In the genomic region with DNA sequence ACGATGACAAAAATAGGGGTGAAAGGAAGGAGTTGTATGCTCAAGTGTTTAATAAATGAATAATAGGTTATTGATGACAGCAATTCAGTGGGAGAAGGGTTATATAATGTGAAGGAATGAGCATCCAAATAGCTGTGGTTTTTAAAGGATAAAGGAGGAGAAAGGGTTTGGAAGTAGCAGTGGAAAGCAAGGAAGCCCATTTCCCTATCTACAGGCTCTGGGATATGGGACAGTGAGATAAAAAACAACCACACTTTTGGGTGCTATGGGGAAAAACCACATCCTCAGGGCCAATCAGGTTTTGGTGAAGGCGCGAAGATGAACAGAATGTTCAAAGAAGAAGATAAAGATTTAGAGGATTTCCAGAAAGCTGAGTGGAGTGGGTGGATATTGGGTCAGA, we compare ENCODE assay signal across 18 cellular contexts.
DNase-seq lines count a peak whose midpoint lies in the region; ATAC-seq, FAIRE-seq and TF ChIP-seq lines count a peak whose summit lies in the region.
"Had no signal": no experiment of that assay in that cellular context is flagged by ENCODE, and none has a peak within 500 bp of the region (broad histone marks: within the 10 kb centered on the region; RNA-seq: fewer than 3 reads in every experiment).

No MANE protein-coding gene starts in this region.

- no peak for DNase-seq in A549 (ENCODE audit: low read depth in 1 of 2, low spot score in 1 of 2)
- no peak for DNase-seq in IMR-90
- DNase-seq in epithelial cell of prostate (ENCODE audit: low read depth, low spot score), result no peak
- no peak for DNase-seq in trophoblast cell
- no peak for DNase-seq in middle frontal gyrus (ENCODE audit: extremely low spot score, low spot score)
- DNase-seq in dorsolateral prefrontal cortex, result no peak
- no peak for DNase-seq in NCI-H2107 treated with DMSO at 0.1 percent for 48 hours (lab: John Stamatoyannopoulos, UW; ENCODE audit: unreplicated experiment)
- DNase-seq in T-helper 9 cell, result no peak
- DNase-seq: 8988T; CD8-positive, alpha-beta T cell; DMS 273 treated with DMSO at 0.1 percent for 48 hours; DMS53; DND-41; EL; H9 had no signal

- FAIRE-seq in A549 (lab: Jason Lieb, UNC), result no peak
- FAIRE-seq: GM12878, H1 had no signal

- no peak overlapping the region; a peak in 1 of 4 replicates for H4K8ac ChIP-seq in IMR-90 (ENCODE audit: low read depth in 2 of 2, low read length in 2 of 2)
- no peak overlapping the region for H4K8ac ChIP-seq in trophoblast cell (ENCODE audit: low read depth, low read length)

- ATAC-seq in A549, result no peak
- ATAC-seq in IMR-90 (ENCODE audit: low read depth), result no peak
- ATAC-seq: CD8-positive, alpha-beta T cell; GM12878 had no signal

- in situ Hi-C loops in IMR-90 (cut with MboI; ENCODE audit: low sequenced_read_pairs), result no loop called here

- TF ChIP-seq CTCF in A549 (IDR thresholded peaks at IDR 0.05) (no peak), IMR-90 (conservative IDR thresholded peaks at IDR 0.05; ENCODE audit: low read depth, low read length) (no peak), dorsolateral prefrontal cortex (IDR thresholded peaks at IDR 0.05 in 54 of 56, conservative IDR thresholded peaks at IDR 0.05 in 2 of 56; ENCODE audit: low read depth in 1 of 56, partially characterized antibody in 56 of 56) (no peak)

- H3K27me3 ChIP-seq in IMR-90 (ENCODE audit: control insufficient read depth, insufficient read depth, low read length) (no peaks in the 10 kb centered on the region), trophoblast cell (ENCODE audit: insufficient read depth, low read length) (no peaks in the 10 kb centered on the region), dorsolateral prefrontal cortex (no peaks in the 10 kb centered on the region)
- H3K27me3 ChIP-seq: BLaER1 treated with 17β-estradiol and CSF1 and Interleukin-3, amounts not matched to agents 10 nM and 100 nM had no signal

- 0 out of 2 replicates have a peak overlapping the region, but pooled peaks have one; percentile 26 for H3K23ac ChIP-seq in IMR-90 (ENCODE audit: low read depth, low read length)
- no peak overlapping the region for H3K23ac ChIP-seq in trophoblast cell (ENCODE audit: low read length)

- H3K27ac ChIP-seq in A549 (peak overlapping the region; percentile 80 to 82), IMR-90 (ENCODE audit: insufficient read depth, low read length) (no peak overlapping the region), epithelial cell of prostate (peak overlapping the region; percentile 94), trophoblast cell (ENCODE audit: low read depth, low read length) (no peak overlapping the region), dorsolateral prefrontal cortex (no peak overlapping the region)
- H3K27ac ChIP-seq: BLaER1 treated with 17β-estradiol and CSF1 and Interleukin-3, amounts not matched to agents 10 nM and 100 nM had no signal

- no peak overlapping the region for H4K12ac ChIP-seq in trophoblast cell (ENCODE audit: low read depth, low read length)

- intact Hi-C loops in IMR-90 (cut with micrococcal nuclease), result no loop called here
- intact Hi-C loops in dorsolateral prefrontal cortex (cut with DNase I), result no loop called here

- no peaks in the 10 kb centered on the region for H4K20me1 ChIP-seq in IMR-90 (ENCODE audit: insufficient read depth, low read length)
- H4K20me1 ChIP-seq: BLaER1 treated with 17β-estradiol and CSF1 and Interleukin-3, amounts not matched to agents 10 nM and 100 nM had no signal

- WGBS in A549 (ENCODE audit: missing lambda C conversion rate), result 95% methylated on average over 3 of the region's 3 CpGs
- WGBS in IMR-90 (ENCODE audit: extremely low coverage in 2 of 2, insufficient read length in 1 of 2), 2 experiments, result 100% methylated on average over 1 of the region's 3 CpGs; no CpG with 5 or more reads in 1 of the 2 experiments
- WGBS in trophoblast cell (ENCODE audit: extremely low coverage, insufficient coverage, insufficient read length), result no CpG with 5 or more reads among the region's 3 CpGs

- CTCF ChIA-PET in A549 (lab: Yijun Ruan, JAX), result interaction anchor here (1.4 to 1.7 kb wide), 5 partner anchors 10 to 282 kb away, joined by 3 to 4 read pairs (median 4); no protein-coding TSS in a partner anchor
- CTCF ChIA-PET in IMR-90 (lab: Yijun Ruan, JAX), result interaction anchor here (0.6 to 1.2 kb wide), 2 partner anchors 15 to 600 kb away, joined by 3 read pairs; no protein-coding TSS in a partner anchor

- dilution Hi-C loops in IMR-90 (cut with HindIII; ENCODE audit: low sequenced_read_pairs, unreplicated experiment), result no loop called here

- TF ChIP-seq EP300 in A549 (IDR thresholded peaks at IDR 0.05), result no peak

- H3K56ac ChIP-seq in IMR-90 (ENCODE audit: extremely low read depth, insufficient read depth, low read length), result no peak overlapping the region

- peak overlapping the region; percentile 21; the same call in 1 of the 2 replicates for H4K5ac ChIP-seq in IMR-90 (ENCODE audit: low read depth, low read length)

- H4K91ac ChIP-seq in IMR-90 (ENCODE audit: insufficient read depth, low read depth, low read length) (no peak overlapping the region), trophoblast cell (ENCODE audit: low read depth, low read length) (no peak overlapping the region)

- H2AK9ac ChIP-seq in IMR-90 (replicated peaks; ENCODE audit: low read depth, low read length, poor library complexity), result no peak overlapping the region

- no TSS peak for BruUV-seq in IMR-90 (replicated peaks; lab: Mats Ljungman, UMichigan)

- H2AK5ac ChIP-seq in IMR-90 (ENCODE audit: low read depth, low read length) (peak overlapping the region; percentile 75), trophoblast cell (ENCODE audit: low read length) (peak overlapping the region; percentile 56)

- no peak overlapping the region for H3K14ac ChIP-seq in IMR-90 (replicated peaks; ENCODE audit: low read depth, low read length)
- H3K14ac ChIP-seq in trophoblast cell (ENCODE audit: low read length), result no peak overlapping the region

- TF ChIP-seq RAD21 in A549 (conservative IDR thresholded peaks at IDR 0.05 in 1 of 2, IDR thresholded peaks at IDR 0.05 in 1 of 2) (no peak), IMR-90 (IDR thresholded peaks at IDR 0.05; ENCODE audit: low read length) (no peak)

- H2BK120ac ChIP-seq in IMR-90 (ENCODE audit: low read depth, low read length) (peak overlapping the region; percentile 53), trophoblast cell (ENCODE audit: insufficient read depth, low read length, poor library complexity) (no peak overlapping the region)

- TF ChIP-seq POLR2A in A549 (IDR thresholded peaks at IDR 0.05; ENCODE audit: low read length), result no peak
- TF ChIP-seq POLR2A in IMR-90 (IDR thresholded peaks at IDR 0.05; ENCODE audit: low read depth, low read length), result no peak

- POLR2A ChIA-PET in A549 (lab: Yijun Ruan, JAX) (interaction anchor here (0.6 kb wide), 1 partner anchor 29 kb away, joined by 6 read pairs; no protein-coding TSS in a partner anchor), IMR-90 (lab: Charles Lee; ENCODE audit: unreplicated experiment) (no interaction called here)

- H3K4me3 ChIP-seq in A549 (no peak overlapping the region), IMR-90 (ENCODE audit: insufficient read depth, low read depth, low read length) (no peak overlapping the region), trophoblast cell (ENCODE audit: low read depth, low read length) (no peak overlapping the region), dorsolateral prefrontal cortex (no peak overlapping the region)
- H3K4me3 ChIP-seq: BLaER1 treated with 17β-estradiol and CSF1 and Interleukin-3, amounts not matched to agents 10 nM and 100 nM; GM12878 had no signal

- no peaks in the 10 kb centered on the region for H3K79me2 ChIP-seq in trophoblast cell (ENCODE audit: control insufficient read depth, insufficient read depth, low read length, poor library complexity)

- no peak overlapping the region for H2BK12ac ChIP-seq in trophoblast cell (ENCODE audit: low read length)

- H2BK15ac ChIP-seq in IMR-90 (ENCODE audit: low read depth, low read length), result no peak overlapping the region; the same call in 2 of the 3 replicates

- H3K18ac ChIP-seq in IMR-90 (ENCODE audit: low read depth, low read length), result peak overlapping the region; percentile 84; the same call in 1 of the 2 replicates
- H3K18ac ChIP-seq in trophoblast cell (ENCODE audit: low read length), result no peak overlapping the region

- H3K9me3 ChIP-seq in A549, result peaks cover 44% of the 10 kb centered on the region
- H3K9me3 ChIP-seq in IMR-90 (ENCODE audit: control insufficient read depth, insufficient read depth, low read length), result peaks cover 5% of the 10 kb centered on the region
- H3K9me3 ChIP-seq in trophoblast cell (ENCODE audit: insufficient read depth, low read depth, low read length), result peaks cover 4% of the 10 kb centered on the region

- H3K79me1 ChIP-seq in IMR-90 (ENCODE audit: low read depth in 1 of 2, low read length in 2 of 2) (no peaks in the 10 kb centered on the region), trophoblast cell (ENCODE audit: low read length) (peaks cover 2% of the 10 kb centered on the region)

- no peak overlapping the region for H3K4me2 ChIP-seq in A549
- no peak overlapping the region for H3K4me2 ChIP-seq in IMR-90 (ENCODE audit: low read depth, low read length)
- no peak overlapping the region for H3K4me2 ChIP-seq in trophoblast cell (ENCODE audit: low read length)
- H3K4me2 ChIP-seq: BLaER1 treated with 17β-estradiol and CSF1 and Interleukin-3, amounts not matched to agents 10 nM and 100 nM had no signal

- H3K9ac ChIP-seq in IMR-90 (ENCODE audit: low read depth, low read length) (no peak overlapping the region), trophoblast cell (ENCODE audit: low read length) (no peak overlapping the region)
- H3K9ac ChIP-seq: BLaER1 treated with 17β-estradiol and CSF1 and Interleukin-3, amounts not matched to agents 10 nM and 100 nM had no signal

- H2AFZ ChIP-seq in IMR-90 (replicated peaks; ENCODE audit: low read length, poor library complexity) (no peak overlapping the region), trophoblast cell (ENCODE audit: insufficient read depth, low read length, poor library complexity) (no peak overlapping the region)

- peaks cover 7% of the 10 kb centered on the region for H3K9me1 ChIP-seq in IMR-90 (ENCODE audit: insufficient read depth, low read length)

- H2BK20ac ChIP-seq in IMR-90 (ENCODE audit: low read depth, low read length), result no peak overlapping the region; the same call in 1 of the 2 replicates

- no peaks in the 10 kb centered on the region for H3K36me3 ChIP-seq in IMR-90 (ENCODE audit: control insufficient read depth, insufficient read depth, low read length)
- no peaks in the 10 kb centered on the region for H3K36me3 ChIP-seq in trophoblast cell (ENCODE audit: control insufficient read depth in 1 of 2, insufficient read depth in 2 of 2, low read length in 2 of 2)

- H3K4me1 ChIP-seq in A549, result peaks cover 15% of the 10 kb centered on the region
- peaks cover 11% of the 10 kb centered on the region for H3K4me1 ChIP-seq in IMR-90 (ENCODE audit: control insufficient read depth, insufficient read depth, low read length)
- no peaks in the 10 kb centered on the region for H3K4me1 ChIP-seq in trophoblast cell (ENCODE audit: control insufficient read depth in 1 of 2, insufficient read depth in 2 of 2, low read length in 2 of 2)

- H2BK5ac ChIP-seq in IMR-90 (ENCODE audit: low read depth, low read length, poor library complexity, severe bottlenecking) (peak overlapping the region; percentile 35), trophoblast cell (ENCODE audit: low read depth, low read length, poor library complexity) (no peak overlapping the region)

- no peak overlapping the region; the same call in 1 of the 2 replicates for H3K4ac ChIP-seq in IMR-90 (ENCODE audit: low read depth, low read length)
- no peak overlapping the region for H3K4ac ChIP-seq in trophoblast cell (ENCODE audit: low read depth, low read length)

Comparison
In these comparisons a context has a peak if more than half of its experiments do, and no peak if none do; other contexts are left out.
1. H3K27ac ChIP-seq: peak in A549 (2 of 2) and epithelial cell of prostate (single experiment); none in IMR-90 (single experiment), trophoblast cell (single experiment) and dorsolateral prefrontal cortex (0 of 59).